In the genomic region with DNA sequence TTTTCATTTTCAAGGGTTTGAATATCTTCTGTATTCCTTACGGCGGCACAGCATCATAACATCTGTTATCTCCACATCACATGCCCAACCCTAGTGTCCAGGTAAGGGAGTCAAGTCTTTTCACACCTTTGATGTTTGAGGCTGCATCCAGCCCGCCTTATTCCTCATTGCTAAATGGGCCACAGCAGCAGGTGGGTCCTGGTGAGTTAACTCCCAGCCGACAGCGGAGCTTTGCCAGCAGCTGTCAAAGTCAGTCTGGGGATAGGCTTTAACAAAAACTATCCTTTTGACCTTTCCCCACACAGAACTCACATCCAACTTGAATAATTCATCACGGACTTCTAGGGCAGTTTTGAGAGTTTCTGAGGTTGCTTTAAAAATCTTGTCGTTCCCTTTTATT, we compare ENCODE assay signal across 18 cellular contexts.
DNase-seq lines count a peak whose midpoint lies in the region; ATAC-seq, FAIRE-seq and TF ChIP-seq lines count a peak whose summit lies in the region.
"Had no signal": no experiment of that assay in that cellular context is flagged by ENCODE, and none has a peak within 500 bp of the region (broad histone marks: within the 10 kb centered on the region; RNA-seq: fewer than 3 reads in every experiment).

No MANE protein-coding gene starts in this region.

- no peak overlapping the region for H3K27ac Mint-ChIP-seq in stimulated activated memory B cell treated with anti-CD40 and anti-IgM and Interleukin-4, amounts not matched to agents 10 μg/mL and 1 μg/mL and 100 μg/mL, for 72 hours
- H3K27ac Mint-ChIP-seq: CD8-positive, alpha-beta T cell had no signal

- no peak overlapping the region for H3K18ac ChIP-seq in H1 (ENCODE audit: extremely low read depth, low read length)

- no peaks in the 10 kb centered on the region for H3K79me1 ChIP-seq in H1 (ENCODE audit: low read depth, low read length)

- H2BK20ac ChIP-seq in H1 (ENCODE audit: low read length), result no peak overlapping the region

- H3K9me3 Mint-ChIP-seq in stimulated activated memory B cell treated with anti-CD40 and anti-IgM and Interleukin-4, amounts not matched to agents 10 μg/mL and 1 μg/mL and 100 μg/mL, for 72 hours, result no peaks in the 10 kb centered on the region
- H3K9me3 Mint-ChIP-seq: CD8-positive, alpha-beta T cell had no signal

- POLR2A ChIA-PET in HEK293T (lab: Yijun Ruan, JAX) (no interaction called here), H1 (lab: Charles Lee; ENCODE audit: partially characterized antibody) (interaction anchor here (1.1 kb wide), 1 partner anchor 10 kb away, joined by 3 read pairs; no protein-coding TSS in a partner anchor)

- H2BK120ac ChIP-seq in H1 (replicated peaks; ENCODE audit: low read depth, low read length), result no peak overlapping the region

- H4K91ac ChIP-seq in H1 (replicated peaks; ENCODE audit: insufficient read length, low read length), result no peak overlapping the region

- H2BK12ac ChIP-seq in H1 (ENCODE audit: low read depth, low read length), result no peak overlapping the region

- no peak overlapping the region for H3K14ac ChIP-seq in H1 (ENCODE audit: insufficient read length)

- no peak overlapping the region for H3K4ac ChIP-seq in H1 (replicated peaks; ENCODE audit: insufficient read length, low read depth, low read length)

- no peak overlapping the region for H2AFZ ChIP-seq in H1 (ENCODE audit: low read length)

- H3K27me3 Mint-ChIP-seq in stimulated activated memory B cell treated with anti-CD40 and anti-IgM and Interleukin-4, amounts not matched to agents 10 μg/mL and 1 μg/mL and 100 μg/mL, for 72 hours, result no peaks in the 10 kb centered on the region

- no peaks in the 10 kb centered on the region for H3K23me2 ChIP-seq in H1 (ENCODE audit: low read depth, low read length)

- H3K4me1 ChIP-seq in H1 (replicated peaks in 1 of 4; ENCODE audit: control insufficient read depth in 3 of 4, insufficient read depth in 4 of 4, low read length in 3 of 4), result no peaks in the 10 kb centered on the region
- H3K4me1 ChIP-seq: A549, BE2C had no signal

- TF ChIP-seq CTCF in H1 (IDR thresholded peaks at IDR 0.05; ENCODE audit: control extremely low read depth in 1 of 3, insufficient read depth in 1 of 3, low read depth in 1 of 3, low read length in 3 of 3), result no peak

- no peaks in the 10 kb centered on the region for H3K36me3 Mint-ChIP-seq in stimulated activated memory B cell treated with anti-CD40 and anti-IgM and Interleukin-4, amounts not matched to agents 10 μg/mL and 1 μg/mL and 100 μg/mL, for 72 hours
- H3K36me3 Mint-ChIP-seq: CD8-positive, alpha-beta T cell had no signal

- no peak overlapping the region for H2BK15ac ChIP-seq in H1 (ENCODE audit: low read length)

- CTCF ChIA-PET in HEK293T (lab: Yijun Ruan, JAX), result no interaction called here
- CTCF ChIA-PET in H1 (lab: Charles Lee; ENCODE audit: partially characterized antibody), result interaction anchor here (1.1 kb wide), 1 partner anchor 13 kb away, joined by 4 read pairs; no protein-coding TSS in a partner anchor

- H4K8ac ChIP-seq in H1 (ENCODE audit: extremely low read depth, insufficient read depth, low read length), result no peak overlapping the region

- H3K9me3 ChIP-seq in H1 (ENCODE audit: insufficient read depth in 2 of 2, low read depth in 1 of 2, low read length in 1 of 2), result no peaks in the 10 kb centered on the region
- H3K9me3 ChIP-seq: A549, BE2C had no signal

- no peak overlapping the region for H4K5ac ChIP-seq in H1 (ENCODE audit: insufficient read length, low read depth, low read length)

- H3K4me1 Mint-ChIP-seq in stimulated activated memory B cell treated with anti-CD40 and anti-IgM and Interleukin-4, amounts not matched to agents 10 μg/mL and 1 μg/mL and 100 μg/mL, for 72 hours, result peaks cover 25% of the 10 kb centered on the region

- 89% methylated on average over 7 of the region's 7 CpGs; no CpG with 5 or more reads in 1 of the 2 experiments for WGBS in H1 (ENCODE audit: extremely low coverage in 1 of 2, insufficient coverage in 1 of 2, insufficient read length in 1 of 2, insufficient replicate concordance in 2 of 2, low coverage in 1 of 2, low lambda C conversion rate in 2 of 2, missing lambda C conversion rate in 1 of 2), 2 experiments

- DNase-seq in HEK293T (ENCODE audit: extremely low spot score) (no peak), LHCN-M2 (ENCODE audit: low read depth) (peak; percentile 93), H1 (ENCODE audit: low read depth in 1 of 2, low spot score in 2 of 2) (no peak), myocyte (ENCODE audit: low read depth) (peak; percentile 91), NCI-H1092 (lab: John Stamatoyannopoulos, UW) (no peak), SKM-1 treated with dmso at 0.1 percent for 144 hours (lab: John Stamatoyannopoulos, UW; ENCODE audit: unreplicated experiment) (no peak)
- DNase-seq: BE2C; CD8-positive, alpha-beta T cell; COR-L47; DMS53; GF-D8; IMR-90 had no signal

- H3K23ac ChIP-seq in H1 (ENCODE audit: insufficient read length), result no peak overlapping the region

- H2AK5ac ChIP-seq in H1 (ENCODE audit: low read depth, low read length), result no peak overlapping the region

- no peak overlapping the region for H3K56ac ChIP-seq in H1 (replicated peaks; ENCODE audit: insufficient read length, low read depth, low read length)

- H3K9ac ChIP-seq in H1 (replicated peaks in 1 of 4; ENCODE audit: extremely low read depth in 1 of 4, low read depth in 3 of 4, low read length in 3 of 4), result no peak overlapping the region

- H3K79me2 ChIP-seq in H1 (ENCODE audit: control insufficient read depth in 1 of 2, insufficient read depth in 2 of 2, low read length in 2 of 2), result no peaks in the 10 kb centered on the region

- H3K4me3 ChIP-seq in H1 (ENCODE audit: extremely low read depth in 1 of 4, insufficient read depth in 2 of 4, low read depth in 3 of 4, low read length in 4 of 4), result no peak overlapping the region
- H3K4me3 ChIP-seq: A549 had no signal

- TF ChIP-seq POLR2A in H1 (IDR thresholded peaks at IDR 0.05; ENCODE audit: control extremely low read depth in 1 of 2, low read depth in 2 of 2, low read length in 2 of 2), result no peak

- no peak overlapping the region for H3K4me2 ChIP-seq in H1 (ENCODE audit: insufficient read depth in 1 of 2, low read depth in 2 of 2, low read length in 2 of 2)
- H3K4me2 ChIP-seq: A549 had no signal

- no peak overlapping the region for H3K4me3 Mint-ChIP-seq in stimulated activated memory B cell treated with anti-CD40 and anti-IgM and Interleukin-4, amounts not matched to agents 10 μg/mL and 1 μg/mL and 100 μg/mL, for 72 hours
- H3K4me3 Mint-ChIP-seq: CD8-positive, alpha-beta T cell had no signal

- H3K27ac ChIP-seq in H1 (ENCODE audit: low read depth, low read length), result no peak overlapping the region
- H3K27ac ChIP-seq: A549, C4-2B had no signal

- TF ChIP-seq EP300 in H1 (IDR thresholded peaks at IDR 0.05; ENCODE audit: borderline replicate concordance in 1 of 2, low read depth in 2 of 2, low read length in 2 of 2), result no peak

- FAIRE-seq in H1 (lab: Jason Lieb, UNC), result no peak
- FAIRE-seq: A549, D721Med, H54 had no signal

- TF ChIP-seq RAD21 in H1 (IDR thresholded peaks at IDR 0.05 in 1 of 2, conservative IDR thresholded peaks at IDR 0.05 in 1 of 2; ENCODE audit: low read depth in 2 of 2, low read length in 2 of 2), result no peak

- no peak for ATAC-seq in stimulated activated memory B cell treated with anti-CD40 and anti-IgM and Interleukin-4, amounts not matched to agents 10 μg/mL and 1 μg/mL and 100 μg/mL, for 72 hours
- ATAC-seq: A549; CD8-positive, alpha-beta T cell; HCT116 had no signal

- H3K36me3 ChIP-seq in H1 (ENCODE audit: control insufficient read depth in 2 of 4, insufficient read depth in 4 of 4, low read length in 3 of 4), result no peaks in the 10 kb centered on the region
- H3K36me3 ChIP-seq: BE2C had no signal

- H2BK5ac ChIP-seq in H1 (ENCODE audit: low read depth, low read length), result no peak overlapping the region

- no peaks in the 10 kb centered on the region for H4K20me1 ChIP-seq in H1 (replicated peaks in 1 of 2; ENCODE audit: control insufficient read depth in 1 of 2, insufficient read depth in 2 of 2, low read length in 2 of 2)

- no peaks in the 10 kb centered on the region for H3K27me3 ChIP-seq in H1 (replicated peaks in 1 of 4; ENCODE audit: control insufficient read depth in 3 of 4, extremely low read depth in 1 of 4, insufficient read depth in 3 of 4, low read length in 3 of 4)
- H3K27me3 ChIP-seq: BE2C had no signal

TF ChIP-seq in HEK293T, 16 proteins besides CTCF, POLR2A, EP300 and RAD21:
- no peak for TF ChIP-seq NFRKB (IDR thresholded peaks at IDR 0.05)
- TF ChIP-seq LEF1 (IDR thresholded peaks at IDR 0.05; ENCODE audit: borderline replicate concordance), result no peak
- TF ChIP-seq FOXA1 (IDR thresholded peaks at IDR 0.05), result no peak
- 0 out of 2 replicates have a peak, but pooled peaks have one; percentile 26 for TF ChIP-seq L3MBTL2 (conservative IDR thresholded peaks at IDR 0.05)
- TF ChIP-seq HDGF (IDR thresholded peaks at IDR 0.05; ENCODE audit: borderline replicate concordance), result no peak

TF ChIP-seq in H1, 55 proteins besides CTCF, POLR2A, EP300 and RAD21:
- no peak for TF ChIP-seq SIX5 (IDR thresholded peaks at IDR 0.05; ENCODE audit: low read depth, low read length)
- TF ChIP-seq BCL11A (IDR thresholded peaks at IDR 0.05; ENCODE audit: low read depth in 2 of 2, low read length in 2 of 2), result no peak
- peak; percentile 82 for TF ChIP-seq E2F6 (IDR thresholded peaks at IDR 0.05)
- TF ChIP-seq MAX (IDR thresholded peaks at IDR 0.05), result peak; percentile 46; the same call in 1 of the 2 replicates

Comparison
In these comparisons a context has a peak if more than half of its experiments do, and no peak if none do; other contexts are left out.
1. DNase-seq: peak in LHCN-M2 (single experiment) and myocyte (single experiment); none in HEK293T (single experiment), H1 (0 of 2), NCI-H1092 (single experiment) and SKM-1 treated with dmso at 0.1 percent for 144 hours (single experiment).